7 cellular contexts compared by ENCODE assay signal in genomic region chr12:51323966-51324895, GRCh38. TPM values are rescaled to one million over a fixed set of nuclear protein-coding genes. Genes with fewer than 3 reads are reported as not detected.
DNase-seq lines count a peak whose midpoint lies in the region; ATAC-seq lines count a peak whose summit lies in the region.

TSS of gene BIN2 (minus strand) at chr12:51324174. CDS start at chr12:51324102, 72 bp downstream.

- in situ Hi-C loops in KBM-7 (cut with MboI; ENCODE audit: low pct_unique_long_range_greater_than_20kb, low sequenced_read_pairs) (no loop called here), ACHN (cut with HindIII; ENCODE audit: low pct_ligation_motif_present, low pct_unique_long_range_greater_than_20kb, low sequenced_read_pairs) (no loop called here)

- intact Hi-C loops in left ventricle myocardium superior (cut with micrococcal nuclease), result no loop called here

- ATAC-seq in GM19463 (IDR thresholded peaks at IDR 0.05; ENCODE audit: unreplicated experiment) (peak; percentile 66), left ventricle myocardium superior (peak; percentile 71), GM18858 (IDR thresholded peaks at IDR 0.05; ENCODE audit: unreplicated experiment) (no peak)

- DNase-seq in KBM-7 (peak; percentile 85), left ventricle myocardium superior (peak; percentile 77), ACHN (no peak)
- peak; percentile 51 to 65 (median 52) for DNase-seq in activated CD8-positive, alpha-beta memory T cell treated with anti-CD3 and anti-CD28 coated beads for 48 hours (ENCODE audit: low read depth in 2 of 3, low spot score in 2 of 3)
- DNase-seq in stimulated activated CD8-positive, alpha-beta memory T cell treated with anti-CD3 and anti-CD28 coated beads, Interleukin-15, amount 100 ng/mL, for 4 hours (ENCODE audit: low read depth in 2 of 2), result peak; percentile 42 to 51

RNA-seq across cellular contexts. Expression of gene BIN2, which starts in this region (rescaled TPM):
- 1.7 TPM for total RNA-seq in left ventricle myocardium superior
